In genomic region chr17:33218657-33219298, GRCh38 we compare ENCODE assay signal across 22 cellular contexts.
DNase-seq lines count a peak whose midpoint lies in the region; TF ChIP-seq lines count a peak whose summit lies in the region.
"Had no signal": no experiment of that assay in that cellular context is flagged by ENCODE, and none has a peak within 500 bp of the region (broad histone marks: within the 10 kb centered on the region; RNA-seq: fewer than 3 reads in every experiment).

No MANE protein-coding gene starts in this region.

- no peak overlapping the region for H2BK5ac ChIP-seq in mesenchymal stem cell (ENCODE audit: low read depth, low read length, poor library complexity, severe bottlenecking)

- H3K79me1 ChIP-seq in mesenchymal stem cell (replicated peaks; ENCODE audit: low read length, poor library complexity, severe bottlenecking), result no peaks in the 10 kb centered on the region

- intact Hi-C loops in tibial artery (cut with DNase I; ENCODE audit: low total_unique reads), result no loop called here

- no peak overlapping the region for H3K23ac ChIP-seq in mesenchymal stem cell (ENCODE audit: low read length in 2 of 2)

- TF ChIP-seq CTCF in astrocyte of the spinal cord (IDR thresholded peaks at IDR 0.05; ENCODE audit: low read depth, low read length) (no peak), tibial artery (IDR thresholded peaks at IDR 0.05) (no peak)

- H2AFZ ChIP-seq in mesenchymal stem cell (ENCODE audit: low read depth, low read length), result no peak overlapping the region

- H2BK120ac ChIP-seq in mesenchymal stem cell (ENCODE audit: low read depth, low read length), result no peak overlapping the region

- WGBS in mesenchymal stem cell, result 62% methylated on average over 6 of the region's 9 CpGs

- no peak overlapping the region for H3K27ac ChIP-seq in mesenchymal stem cell (ENCODE audit: low read length, poor library complexity, severe bottlenecking)
- H3K27ac ChIP-seq in tibial artery, result peak overlapping the region; percentile 18 to 41
- H3K27ac ChIP-seq: 22Rv1, SK-N-MC had no signal

- peaks cover 0 to 44% of the 10 kb centered on the region in 2 experiments for H3K27me3 ChIP-seq in mesenchymal stem cell (ENCODE audit: control insufficient read depth in 1 of 2, insufficient read depth in 1 of 2, low read length in 2 of 2)
- H3K27me3 ChIP-seq in tibial artery, result no peaks in the 10 kb centered on the region

- H3K36me3 ChIP-seq in mesenchymal stem cell (ENCODE audit: control insufficient read depth in 1 of 2, insufficient read depth in 2 of 2, low read depth in 1 of 2, low read length in 2 of 2) (no peaks in the 10 kb centered on the region), tibial artery (no peaks in the 10 kb centered on the region)

- in situ Hi-C loops in astrocyte of the spinal cord (cut with HindIII; ENCODE audit: low sequenced_read_pairs), result no loop called here

- H3K4me2 ChIP-seq in mesenchymal stem cell (ENCODE audit: low read length, poor library complexity, severe bottlenecking), result no peak overlapping the region

- H3K4ac ChIP-seq in mesenchymal stem cell (ENCODE audit: low read depth in 1 of 2, low read length in 2 of 2), result no peak overlapping the region

- H4K91ac ChIP-seq in mesenchymal stem cell (ENCODE audit: low read length), result no peak overlapping the region

- H3K4me1 ChIP-seq in mesenchymal stem cell (ENCODE audit: control insufficient read depth, insufficient read depth, low read depth, low read length) (peaks cover 5% of the 10 kb centered on the region), tibial artery (peaks cover 0 to 22% (median 10%) of the 10 kb centered on the region in 4 donors)

- no peak overlapping the region for H2BK12ac ChIP-seq in mesenchymal stem cell (ENCODE audit: low read length in 2 of 2)

- H3K18ac ChIP-seq in mesenchymal stem cell (ENCODE audit: low read depth in 1 of 2, low read length in 2 of 2), result no peak overlapping the region

- no peak overlapping the region for H4K8ac ChIP-seq in mesenchymal stem cell (ENCODE audit: low read length)

- H3K14ac ChIP-seq in mesenchymal stem cell (ENCODE audit: low read length in 2 of 2), result peak overlapping the region in 1 of 2 experiments; percentile 7

- H2BK15ac ChIP-seq in mesenchymal stem cell (ENCODE audit: low read depth, poor library complexity, severe bottlenecking), result no peak overlapping the region

- no peak overlapping the region for H3K4me3 ChIP-seq in astrocyte of the spinal cord (ENCODE audit: low read depth, low read length)
- no peak overlapping the region for H3K4me3 ChIP-seq in mesenchymal stem cell (ENCODE audit: insufficient read depth in 1 of 2, low read depth in 1 of 2, low read length in 2 of 2)
- no peak overlapping the region for H3K4me3 ChIP-seq in tibial artery
- H3K4me3 ChIP-seq: SK-N-MC had no signal

- no peak overlapping the region for H2AK5ac ChIP-seq in mesenchymal stem cell (ENCODE audit: low read length, severe bottlenecking)

- H3K9me3 ChIP-seq in mesenchymal stem cell (ENCODE audit: control insufficient read depth, low read length), result no peaks in the 10 kb centered on the region
- no peaks in the 10 kb centered on the region for H3K9me3 ChIP-seq in tibial artery

- DNase-seq in DMS79 treated with DMSO at 0.1 percent for 48 hours (lab: John Stamatoyannopoulos, UW), result peak; percentile 9
- DNase-seq in DMS79 (lab: John Stamatoyannopoulos, UW), result no peak
- DNase-seq in astrocyte of the spinal cord (ENCODE audit: low read depth, low spot score), result peak; percentile 35
- peak; percentile 68 for DNase-seq in mesenchymal stem cell
- no peak for DNase-seq in tibial artery
- no peak for DNase-seq in NCI-H2081 (lab: John Stamatoyannopoulos, UW)
- DNase-seq in OCI-M1 (lab: John Stamatoyannopoulos, UW), result no peak
- DNase-seq in stimulated activated CD4-positive, alpha-beta T cell treated with anti-CD3 and anti-CD28 coated beads, Interleukin-1b, Interleukin-23, amount 100 ng/mL, for 48 hours, result no peak
- DNase-seq: activated CD4-positive, alpha-beta T cell treated with anti-CD3 and anti-CD28 coated beads for 48 hours; activated T-cell treated with anti-CD3 and anti-CD28 coated beads, Interleukin-2, amount 50 U/mL, for 4 hours; C1 segment of cervical spinal cord; Calu3; effector CD8-positive, alpha-beta T cell; EL; erythroblast; islet precursor cell; Karpas-422; MV-4-11; NCI-H1694; NCI-H526 had no signal

- no peak overlapping the region for H3K9ac ChIP-seq in mesenchymal stem cell (ENCODE audit: low read length)

Comparison
In these comparisons a context has a peak if more than half of its experiments do, and no peak if none do; other contexts are left out.
1. DNase-seq: peak in DMS79 treated with DMSO at 0.1 percent for 48 hours (single experiment), astrocyte of the spinal cord (single experiment) and mesenchymal stem cell (single experiment); none in DMS79 (single experiment), tibial artery (0 of 2), NCI-H2081 (0 of 2), OCI-M1 (single experiment) and stimulated activated CD4-positive, alpha-beta T cell treated with anti-CD3 and anti-CD28 coated beads, Interleukin-1b, Interleukin-23, amount 100 ng/mL, for 48 hours (single experiment).